Comparison of ENCODE assay signal across 1 cellular context in genomic region chr4:83851261-83852084, GRCh38.
TF ChIP-seq lines count a peak whose summit lies in the region.

No MANE protein-coding gene starts in this region.

TF ChIP-seq in HepG2, 621 proteins besides CTCF, POLR2A, EP300 and RAD21 (continued from another document and continues in another):
- TF ChIP-seq ZNF710 (CRISPR knock-in tag; IDR thresholded peaks at IDR 0.05; ENCODE audit: borderline replicate concordance), result no peak
- TF ChIP-seq ZNF839 (CRISPR knock-in tag; IDR thresholded peaks at IDR 0.05; ENCODE audit: borderline replicate concordance), result no peak
- no peak for TF ChIP-seq TGIF2 (CRISPR knock-in tag; IDR thresholded peaks at IDR 0.05)
- TF ChIP-seq SNRNP70 (IDR thresholded peaks at IDR 0.05; ENCODE audit: low read depth, low read length), result no peak
- no peak for TF ChIP-seq ZSCAN31 (CRISPR knock-in tag; IDR thresholded peaks at IDR 0.05; ENCODE audit: low read depth)
- peak; percentile 55; the same call in 1 of the 2 replicates for TF ChIP-seq FOSL1 (CRISPR knock-in tag; IDR thresholded peaks at IDR 0.05; ENCODE audit: borderline replicate concordance)
- no peak for TF ChIP-seq MTA1 (CRISPR knock-in tag; IDR thresholded peaks at IDR 0.05; ENCODE audit: borderline replicate concordance)
- TF ChIP-seq MXD3 (CRISPR knock-in tag; IDR thresholded peaks at IDR 0.05), result no peak
- TF ChIP-seq ZSCAN5A (CRISPR knock-in tag; IDR thresholded peaks at IDR 0.05; ENCODE audit: borderline replicate concordance), result no peak
- no peak for TF ChIP-seq KDM5B (CRISPR knock-in tag; IDR thresholded peaks at IDR 0.05; ENCODE audit: borderline replicate concordance)
- no peak for TF ChIP-seq ZNF530 (CRISPR knock-in tag; IDR thresholded peaks at IDR 0.05; ENCODE audit: low read depth)
- TF ChIP-seq SUZ12 (IDR thresholded peaks at IDR 0.05; ENCODE audit: low read depth, low read length), result no peak
- no peak for TF ChIP-seq ARNT (IDR thresholded peaks at IDR 0.05)
- TF ChIP-seq CBFB (CRISPR knock-in tag; IDR thresholded peaks at IDR 0.05), result no peak
- no peak for TF ChIP-seq CSRNP1 (CRISPR knock-in tag; IDR thresholded peaks at IDR 0.05)
- no peak for TF ChIP-seq SRF (IDR thresholded peaks at IDR 0.05; ENCODE audit: low read depth, low read length)
- TF ChIP-seq AHR (CRISPR knock-in tag; IDR thresholded peaks at IDR 0.05), result no peak
- no peak for TF ChIP-seq ATF7-NPFF (CRISPR knock-in tag; IDR thresholded peaks at IDR 0.05; ENCODE audit: low read depth)
- no peak for TF ChIP-seq AFF4 (CRISPR knock-in tag; IDR thresholded peaks at IDR 0.05)
- TF ChIP-seq ZNF766 (CRISPR knock-in tag; IDR thresholded peaks at IDR 0.05; ENCODE audit: borderline replicate concordance), result no peak
- TF ChIP-seq ZNF513 (CRISPR knock-in tag; conservative IDR thresholded peaks at IDR 0.05), result no peak
- no peak for TF ChIP-seq MAFG (CRISPR knock-in tag; IDR thresholded peaks at IDR 0.05)
- TF ChIP-seq ZNF275 (CRISPR knock-in tag; IDR thresholded peaks at IDR 0.05; ENCODE audit: borderline replicate concordance), result no peak
- TF ChIP-seq HNRNPL (IDR thresholded peaks at IDR 0.05; ENCODE audit: low read depth, low read length), result no peak
- no peak for TF ChIP-seq ZNF343 (CRISPR knock-in tag; IDR thresholded peaks at IDR 0.05)
- no peak for TF ChIP-seq ETS1 (CRISPR knock-in tag; IDR thresholded peaks at IDR 0.05)
- no peak for TF ChIP-seq MAFF (IDR thresholded peaks at IDR 0.05; ENCODE audit: low read depth, low read length)
- TF ChIP-seq GLMP (CRISPR knock-in tag; IDR thresholded peaks at IDR 0.05; ENCODE audit: borderline replicate concordance), result no peak
- no peak for TF ChIP-seq HHEX (CRISPR knock-in tag; IDR thresholded peaks at IDR 0.05)
- no peak for TF ChIP-seq GTF3A (CRISPR knock-in tag; conservative IDR thresholded peaks at IDR 0.05)
- TF ChIP-seq SNAPC5 (CRISPR knock-in tag; IDR thresholded peaks at IDR 0.05; ENCODE audit: borderline replicate concordance), result no peak
- TF ChIP-seq HMG20A (CRISPR knock-in tag; IDR thresholded peaks at IDR 0.05; ENCODE audit: borderline replicate concordance), result peak; percentile 78; the same call in 1 of the 2 replicates
- no peak for TF ChIP-seq ZNF484 (CRISPR knock-in tag; IDR thresholded peaks at IDR 0.05; ENCODE audit: borderline replicate concordance, low read depth)
- no peak for TF ChIP-seq KLF9 (CRISPR knock-in tag; IDR thresholded peaks at IDR 0.05; ENCODE audit: low read depth)
- no peak for TF ChIP-seq ZKSCAN8 (CRISPR knock-in tag; IDR thresholded peaks at IDR 0.05; ENCODE audit: borderline replicate concordance)
- TF ChIP-seq THAP9 (CRISPR knock-in tag; IDR thresholded peaks at IDR 0.05; ENCODE audit: borderline replicate concordance), result no peak
- no peak for TF ChIP-seq ZNF274 (CRISPR knock-in tag; IDR thresholded peaks at IDR 0.05)
- no peak for TF ChIP-seq YY1 (IDR thresholded peaks at IDR 0.05; ENCODE audit: insufficient read depth, insufficient replicate concordance, low read depth, low read length)
- TF ChIP-seq MIXL1 (CRISPR knock-in tag; IDR thresholded peaks at IDR 0.05), result no peak
- no peak for TF ChIP-seq ZNF17 (CRISPR knock-in tag; IDR thresholded peaks at IDR 0.05)
